In the genomic region with DNA sequence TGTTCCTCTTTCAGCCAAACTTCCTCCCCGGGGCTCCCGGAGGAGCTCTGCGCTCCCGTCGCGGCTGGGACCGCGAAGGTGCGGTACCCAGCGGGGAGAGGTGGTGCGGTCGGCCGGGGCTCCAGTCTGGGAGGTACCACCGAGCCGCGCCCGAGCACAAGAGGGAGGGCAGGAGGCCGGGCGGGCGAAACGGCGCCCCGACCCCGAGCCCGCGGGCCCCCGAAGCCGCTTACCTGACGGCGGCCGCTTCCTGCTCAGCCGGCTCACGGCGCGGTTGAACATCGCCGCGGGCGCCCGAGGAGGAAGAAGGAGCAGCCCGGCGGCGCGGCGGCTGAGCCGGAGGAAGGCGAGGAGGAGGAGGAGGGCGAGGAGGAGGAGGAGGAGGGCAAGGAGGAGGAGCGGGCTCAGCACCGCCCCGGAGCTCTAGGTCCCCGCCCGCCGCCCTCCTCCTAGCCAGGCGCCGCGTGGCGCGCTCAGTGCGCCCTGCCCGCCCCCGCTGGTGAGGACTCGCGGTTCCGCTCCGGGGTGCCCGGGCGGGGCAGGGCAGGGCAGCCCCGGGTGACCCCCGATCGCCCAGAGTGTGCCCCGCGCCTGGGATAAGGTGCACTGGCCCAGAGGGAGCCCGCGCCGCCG, we compare ENCODE assay signal across 8 cellular contexts.
A peak's percentile ranks its signal among the peaks of the same experiment; 100 is the strongest.
DNase-seq lines count a peak whose midpoint lies in the region; ATAC-seq and TF ChIP-seq lines count a peak whose summit lies in the region.

A gene with protein sequence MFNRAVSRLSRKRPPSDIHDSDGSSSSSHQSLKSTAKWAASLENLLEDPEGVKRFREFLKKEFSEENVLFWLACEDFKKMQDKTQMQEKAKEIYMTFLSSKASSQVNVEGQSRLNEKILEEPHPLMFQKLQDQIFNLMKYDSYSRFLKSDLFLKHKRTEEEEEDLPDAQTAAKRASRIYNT (minus strand): TSS at position 363 of the 633 bp plus-strand sequence. CDS start 81 bp downstream, at position 282.

- no peaks in the 10 kb centered on the region for H3K9me3 Mint-ChIP-seq in memory B cell

- DNase-seq in GM13977 (ENCODE audit: low spot score) (peak; percentile 90), NCI-H146 treated with DMSO at 0.1 percent for 48 hours (lab: John Stamatoyannopoulos, UW; ENCODE audit: unreplicated experiment) (peak; percentile 51), ecto neural progenitor cell (ENCODE audit: low spot score) (peak; percentile 78), memory B cell (ENCODE audit: low spot score in 2 of 2) (peak in 1 of 2 donors; percentile 49), amniotic stem cell (lab: John Stamatoyannopoulos, UW) (no peak)
- DNase-seq in activated CD4-positive, alpha-beta T cell treated with anti-CD3 and anti-CD28 coated beads for 4 hours: peak; percentile 89 to 92
- DNase-seq in stimulated activated CD8-positive, alpha-beta memory T cell treated with anti-CD3 and anti-CD28 coated beads, Interleukin-12 subunit alpha, Interleukin-12 subunit beta, amount 100 ng/mL, for 24 hours (ENCODE audit: extremely low read depth): peak; percentile 71

- peak within 1 kb of the TSS; percentile 91 for H3K4me3 Mint-ChIP-seq in memory B cell

- peak within 1 kb of the TSS; percentile 56 for H3K27ac Mint-ChIP-seq in memory B cell

- in situ Hi-C loops in GM13977 (cut with MboI; ENCODE audit: low pct_unique_long_range_greater_than_20kb, low sequenced_read_pairs, unreplicated experiment): no loop called here

- peaks cover 31% of the 10 kb centered on the region for H3K4me1 Mint-ChIP-seq in memory B cell

- H3K36me3 Mint-ChIP-seq in memory B cell: no peaks in the 10 kb centered on the region

- peak; percentile 70 for ATAC-seq in HG02588 (IDR thresholded peaks at IDR 0.05; ENCODE audit: unreplicated experiment)
- peak; percentile 73 for ATAC-seq in memory B cell (ENCODE audit: low read depth)

- no peak for TF ChIP-seq CTCF in GM13977 (IDR thresholded peaks at IDR 0.05; ENCODE audit: extremely low read depth, insufficient read depth, missing control alignments)

- peaks cover 3% of the 10 kb centered on the region for H3K27me3 Mint-ChIP-seq in memory B cell
